Comparison of ENCODE assay signal across 13 cellular contexts in the genomic region with DNA sequence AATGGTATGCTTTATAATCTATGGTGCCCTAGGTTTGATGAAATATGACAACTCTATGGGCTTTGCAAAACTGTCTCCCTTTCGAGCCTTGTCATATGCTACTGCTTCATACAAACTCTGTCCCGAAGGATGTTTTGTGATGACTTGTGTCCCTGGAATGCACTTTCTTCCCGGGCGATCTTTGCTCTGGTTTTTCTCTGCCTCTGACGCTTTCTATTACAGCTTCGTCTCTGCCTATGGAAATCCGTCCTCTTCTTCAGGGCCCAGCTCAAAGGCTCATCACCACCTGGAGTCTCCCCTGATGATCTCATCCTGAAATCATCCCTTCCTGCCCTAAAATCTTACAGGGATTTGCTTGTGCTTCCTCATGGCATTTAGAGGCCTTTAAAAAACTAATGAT.
DNase-seq lines count a peak whose midpoint lies in the region; ATAC-seq and TF ChIP-seq lines count a peak whose summit lies in the region.
"Had no signal": no experiment of that assay in that cellular context is flagged by ENCODE, and none has a peak within 500 bp of the region (broad histone marks: within the 10 kb centered on the region; RNA-seq: fewer than 3 reads in every experiment).

No MANE protein-coding gene starts in this region.

- ATAC-seq in GM21526 (IDR thresholded peaks at IDR 0.05; ENCODE audit: low FRiP score, unreplicated experiment) (no peak), GM21381 (IDR thresholded peaks at IDR 0.05; ENCODE audit: unreplicated experiment) (no peak)
- ATAC-seq: mucosa of descending colon had no signal

- no peaks in the 10 kb centered on the region for H3K36me3 ChIP-seq in HUES64 (ENCODE audit: insufficient read depth, low read length)
- H3K36me3 ChIP-seq: thoracic aorta had no signal

- no peaks in the 10 kb centered on the region for H3K9me3 ChIP-seq in HUES64 (ENCODE audit: insufficient read depth, low read depth, low read length)
- H3K9me3 ChIP-seq: mucosa of descending colon, thoracic aorta had no signal

- H3K27me3 ChIP-seq in HUES64 (ENCODE audit: insufficient read depth, low read length): no peaks in the 10 kb centered on the region

- DNase-seq in AG20443 (ENCODE audit: low spot score) (peak; percentile 75), cardiac fibroblast (ENCODE audit: low read depth in 2 of 2) (peak; percentile 83 to 94), kidney tubule cell (ENCODE audit: low spot score) (peak; percentile 96)
- DNase-seq in stimulated activated CD4-positive, alpha-beta T cell treated with anti-CD3 and anti-CD28 coated beads, Interleukin-4, amount 100 ng/mL, for 24 hours: no peak
- no peak for DNase-seq in activated effector memory CD4-positive, alpha-beta T cell treated with Interleukin-2 at 50 U/mL for 16 hours
- DNase-seq: activated CD4-positive, CD25-positive, alpha-beta regulatory T cell; mucosa of descending colon; NCI-H1092 treated with DMSO at 0.1 percent for 48 hours; OCI-M1 had no signal

- peak overlapping the region; percentile 11; the same call in 1 of the 2 replicates for H3K9ac ChIP-seq in HUES64 (ENCODE audit: low read depth, low read length)

- peaks cover 17% of the 10 kb centered on the region; the same call in 1 of the 2 replicates for H3K4me1 ChIP-seq in HUES64 (ENCODE audit: insufficient read depth, low read length)

- H3K27ac ChIP-seq in HUES64 (ENCODE audit: low read depth, low read length): peak overlapping the region; percentile 41
- H3K27ac ChIP-seq: thoracic aorta had no signal

- WGBS in HUES64: 29% methylated on average over 7 of the region's 7 CpGs

- TF ChIP-seq CTCF in cardiac fibroblast (IDR thresholded peaks at IDR 0.05; ENCODE audit: low read depth, low read length): no peak

- H3K4me3 ChIP-seq in HUES64 (ENCODE audit: low read length) (no peak overlapping the region), cardiac fibroblast (replicated peaks in 1 of 2; ENCODE audit: low read depth in 2 of 2, low read length in 2 of 2) (no peak overlapping the region)
- H3K4me3 ChIP-seq: mucosa of descending colon, thoracic aorta had no signal

Comparison
In these comparisons a context has a peak if more than half of its experiments do, and no peak if none do; other contexts are left out.
1. DNase-seq: peak in AG20443 (single experiment), cardiac fibroblast (2 of 2) and kidney tubule cell (single experiment); none in stimulated activated CD4-positive, alpha-beta T cell treated with anti-CD3 and anti-CD28 coated beads, Interleukin-4, amount 100 ng/mL, for 24 hours (single experiment) and activated effector memory CD4-positive, alpha-beta T cell treated with Interleukin-2 at 50 U/mL for 16 hours (single experiment).